Comparison of ENCODE assay signal across 8 cellular contexts in genomic region chr13:32538234-32538620, GRCh38. TPM values are rescaled to one million over a fixed set of nuclear protein-coding genes. Genes with fewer than 3 reads are reported as not detected.
DNase-seq lines count a peak whose midpoint lies in the region; ATAC-seq, FAIRE-seq and TF ChIP-seq lines count a peak whose summit lies in the region.

No MANE protein-coding gene starts in this region.

- H3K4me1 Mint-ChIP-seq in activated T-helper 1 cell treated with anti-CD3 and anti-CD28 coated beads, Interleukin-12 subunit alpha, Interleukin-12 subunit beta, Interleukin-2, Interleukin-4 antibody, amounts not matched to agents 30 ng/mL and 10 ng/mL and 1 ng/mL, durations not matched to agents 14 hours and 24 hours and 36 hours (ENCODE audit: low read depth): peaks cover 51% of the 10 kb centered on the region

- H3K4me1 ChIP-seq in prostate gland (replicated peaks): no peaks in the 10 kb centered on the region

- peaks cover 32% of the 10 kb centered on the region for H3K36me3 Mint-ChIP-seq in activated T-helper 1 cell treated with anti-CD3 and anti-CD28 coated beads, Interleukin-12 subunit alpha, Interleukin-12 subunit beta, Interleukin-2, Interleukin-4 antibody, amounts not matched to agents 30 ng/mL and 10 ng/mL and 1 ng/mL, durations not matched to agents 14 hours and 24 hours and 36 hours (ENCODE audit: low read depth)

- H3K27ac Mint-ChIP-seq in activated T-helper 1 cell treated with anti-CD3 and anti-CD28 coated beads, Interleukin-12 subunit alpha, Interleukin-12 subunit beta, Interleukin-2, Interleukin-4 antibody, amounts not matched to agents 30 ng/mL and 10 ng/mL and 1 ng/mL, durations not matched to agents 14 hours and 24 hours and 36 hours: peak overlapping the region; percentile 99

- FAIRE-seq in D721Med (lab: Jason Lieb, UNC): no peak

- H3K4me3 Mint-ChIP-seq in activated T-helper 1 cell treated with anti-CD3 and anti-CD28 coated beads, Interleukin-12 subunit alpha, Interleukin-12 subunit beta, Interleukin-2, Interleukin-4 antibody, amounts not matched to agents 30 ng/mL and 10 ng/mL and 1 ng/mL, durations not matched to agents 14 hours and 24 hours and 36 hours: peak overlapping the region; percentile 96

- TF ChIP-seq CTCF in GM10266 (IDR thresholded peaks at IDR 0.05; ENCODE audit: control insufficient read depth, insufficient read depth, low read depth, missing control alignments): no peak
- TF ChIP-seq CTCF in prostate gland (IDR thresholded peaks at IDR 0.05): no peak
- TF ChIP-seq CTCF in D721Med (IDR thresholded peaks at IDR 0.05; ENCODE audit: insufficient read depth, missing control alignments): no peak

- no peaks in the 10 kb centered on the region for H3K9me3 ChIP-seq in prostate gland

- H3K27ac ChIP-seq in prostate gland: peak overlapping the region; percentile 89 to 95

- H3K27me3 Mint-ChIP-seq in activated T-helper 1 cell treated with anti-CD3 and anti-CD28 coated beads, Interleukin-12 subunit alpha, Interleukin-12 subunit beta, Interleukin-2, Interleukin-4 antibody, amounts not matched to agents 30 ng/mL and 10 ng/mL and 1 ng/mL, durations not matched to agents 14 hours and 24 hours and 36 hours (ENCODE audit: insufficient read depth): peaks cover 8% of the 10 kb centered on the region

- H3K27me3 ChIP-seq in prostate gland (replicated peaks; ENCODE audit: insufficient read depth): no peaks in the 10 kb centered on the region

- H3K9me3 Mint-ChIP-seq in activated T-helper 1 cell treated with anti-CD3 and anti-CD28 coated beads, Interleukin-12 subunit alpha, Interleukin-12 subunit beta, Interleukin-2, Interleukin-4 antibody, amounts not matched to agents 30 ng/mL and 10 ng/mL and 1 ng/mL, durations not matched to agents 14 hours and 24 hours and 36 hours: no peaks in the 10 kb centered on the region

- under 1% methylated on average over 20 of the region's 20 CpGs for WGBS in prostate gland

- DNase-seq in GM10266 (ENCODE audit: extremely low spot score) (peak; percentile 50), Right ventricle myocardium inferior (ENCODE audit: missing footprints) (no peak), prostate gland (ENCODE audit: low spot score) (no peak), ecto neural progenitor cell (ENCODE audit: low spot score) (no peak), D721Med (ENCODE audit: insufficient read length, low spot score) (no peak)
- no peak for DNase-seq in activated T-helper 1 cell treated with anti-CD3 and anti-CD28 coated beads, Interleukin-12 subunit alpha, Interleukin-12 subunit beta, Interleukin-2, Interleukin-4 antibody, amounts not matched to agents 30 ng/mL and 10 ng/mL and 1 ng/mL, durations not matched to agents 14 hours and 24 hours and 36 hours (ENCODE audit: low spot score)

- H3K36me3 ChIP-seq in prostate gland: no peaks in the 10 kb centered on the region

- no peak for TF ChIP-seq POLR2A in prostate gland (IDR thresholded peaks at IDR 0.05)

- peak; percentile 77 for ATAC-seq in GM21390 (IDR thresholded peaks at IDR 0.05; ENCODE audit: unreplicated experiment)
- peak; percentile 77 for ATAC-seq in HG03571 (IDR thresholded peaks at IDR 0.05; ENCODE audit: unreplicated experiment)
- ATAC-seq in Right ventricle myocardium inferior: peak; percentile 50

- peak overlapping the region; percentile 53 to 68 for H3K4me3 ChIP-seq in prostate gland

- intact Hi-C loops in activated T-helper 1 cell treated with anti-CD3 and anti-CD28 coated beads, Interleukin-12 subunit alpha, Interleukin-12 subunit beta, Interleukin-2, Interleukin-4 antibody, amounts not matched to agents 30 ng/mL and 10 ng/mL and 1 ng/mL, durations not matched to agents 14 hours and 24 hours and 36 hours (cut with micrococcal nuclease): loop anchor here (1.0 to 10.0 kb wide), 12 partner anchors 8 to 1280 kb away; partner anchors contain the start of genes BRCA2, N4BP2L1, PDS5B and RFC3
- intact Hi-C loops in Right ventricle myocardium inferior (cut with DNase I): loop anchor here (5.0 kb wide), 4 partner anchors 49 to 221 kb away; partner anchors contain the start of genes BRCA2, N4BP2L1, PDS5B and ZAR1L
- intact Hi-C loops in prostate gland (cut with DNase I): loop anchor here (2.0 to 10.0 kb wide), 2 partner anchors 111 to 223 kb away; partner anchors contain the start of genes BRCA2 and ZAR1L

RNA-seq across cellular contexts. Expression of gene N4BP2L2, which starts 0.4 kb away (rescaled TPM):
- 87.1 and 92.8 TPM in 2 replicates for total RNA-seq in activated T-helper 1 cell treated with anti-CD3 and anti-CD28 coated beads, Interleukin-12 subunit alpha, Interleukin-12 subunit beta, Interleukin-2, Interleukin-4 antibody, amounts not matched to agents 30 ng/mL and 10 ng/mL and 1 ng/mL, durations not matched to agents 14 hours and 24 hours and 36 hours
- total RNA-seq in Right ventricle myocardium inferior (115 TPM), prostate gland (100 to 1,000 TPM in 1 of 2 donors, 10 to 100 TPM in 1; 80.9 to 475 TPM)

RNA-seq across cellular contexts. Expression of gene PDS5B, which starts 48.0 kb away (rescaled TPM):
- total RNA-seq in activated T-helper 1 cell treated with anti-CD3 and anti-CD28 coated beads, Interleukin-12 subunit alpha, Interleukin-12 subunit beta, Interleukin-2, Interleukin-4 antibody, amounts not matched to agents 30 ng/mL and 10 ng/mL and 1 ng/mL, durations not matched to agents 14 hours and 24 hours and 36 hours: 57.8 and 62.7 TPM in 2 replicates
- total RNA-seq in Right ventricle myocardium inferior: 25.1 TPM
- total RNA-seq in prostate gland: 10 to 100 TPM; 37.0 to 63.3 TPM
